Comparison of ENCODE assay signal across 8 cellular contexts in the genomic region with DNA sequence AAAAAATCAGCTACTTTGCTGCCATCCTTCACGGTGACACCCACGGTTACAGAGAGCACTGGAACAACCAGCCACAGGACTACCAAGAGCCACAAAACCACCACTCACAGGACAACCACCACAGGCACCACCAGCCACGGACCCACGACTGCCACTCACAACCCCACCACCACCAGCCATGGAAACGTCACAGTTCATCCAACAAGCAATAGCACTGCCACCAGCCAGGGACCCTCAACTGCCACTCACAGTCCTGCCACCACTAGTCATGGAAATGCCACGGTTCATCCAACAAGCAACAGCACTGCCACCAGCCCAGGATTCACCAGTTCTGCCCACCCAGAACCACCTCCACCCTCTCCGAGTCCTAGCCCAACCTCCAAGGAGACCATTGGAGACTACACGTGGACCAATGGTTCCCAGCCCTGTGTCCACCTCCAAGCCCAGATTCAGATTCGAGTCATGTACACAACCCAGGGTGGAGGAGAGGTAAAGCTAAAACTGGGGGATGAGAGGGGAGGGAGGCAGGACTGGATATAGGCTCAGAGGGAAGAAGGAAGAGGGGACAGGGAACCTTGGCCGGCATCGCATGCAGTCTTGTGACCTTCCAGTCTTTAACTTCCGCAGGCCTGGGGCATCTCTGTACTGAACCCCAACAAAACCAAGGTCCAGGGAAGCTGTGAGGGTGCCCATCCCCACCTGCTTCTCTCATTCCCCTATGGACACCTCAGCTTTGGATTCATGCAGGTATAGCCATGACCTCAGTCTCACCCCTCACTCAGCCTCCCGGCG. TPM values are rescaled to one million over a fixed set of nuclear protein-coding genes. Genes with fewer than 3 reads are reported as not detected.
DNase-seq lines count a peak whose midpoint lies in the region; ATAC-seq and TF ChIP-seq lines count a peak whose summit lies in the region.

No MANE protein-coding gene starts in this region.

- H3K27ac Mint-ChIP-seq in mesothelial cell of epicardium: peak overlapping the region; percentile 93

- H3K27me3 Mint-ChIP-seq in mesothelial cell of epicardium (ENCODE audit: low read depth): no peaks in the 10 kb centered on the region

- H3K27ac ChIP-seq in adipose tissue (ENCODE audit: low read depth, low read length): peak overlapping the region; percentile 38

- peaks cover 44% of the 10 kb centered on the region for H3K4me1 Mint-ChIP-seq in mesothelial cell of epicardium

- peaks cover 39% of the 10 kb centered on the region for H3K36me3 Mint-ChIP-seq in mesothelial cell of epicardium

- H3K4me3 Mint-ChIP-seq in mesothelial cell of epicardium: no peak overlapping the region

- no peak for TF ChIP-seq CTCF in mesothelial cell of epicardium (IDR thresholded peaks at IDR 0.05; ENCODE audit: unreplicated experiment)

- peak; percentile 44 for DNase-seq in stimulated activated CD4-positive, alpha-beta T cell treated with anti-CD3 and anti-CD28 coated beads, Interleukin-4, amount 100 ng/mL, for 1 hour
- no peak for DNase-seq in stimulated activated CD4-positive, alpha-beta T cell treated with anti-CD3 and anti-CD28 coated beads, Interleukin-2, amount 100 ng/mL, for 48 hours
- DNase-seq in mesothelial cell of epicardium (ENCODE audit: low spot score in 2 of 2, unreplicated experiment in 2 of 2): no peak
- DNase-seq in HK-2 (ENCODE audit: unreplicated experiment): no peak
- no peak for DNase-seq in glomerular visceral epithelial cell (ENCODE audit: extremely low spot score)
- no peak for DNase-seq in NCI-H187 (lab: John Stamatoyannopoulos, UW)

- H3K9me3 Mint-ChIP-seq in mesothelial cell of epicardium: no peaks in the 10 kb centered on the region

- 62 to 78% (median 65%) methylated on average over 14 of the region's 14 CpGs for WGBS in adipose tissue, 3 donors

- no peak for ATAC-seq in HG03135 (IDR thresholded peaks at IDR 0.05; ENCODE audit: unreplicated experiment)

RNA-seq across cellular contexts. Expression of a gene that starts 0.6 kb away (rescaled TPM):
- polyA plus RNA-seq in adipose tissue: 100 to 1,000 TPM in 1 of 3 donors, 10 to 100 TPM in 2; 19.4 to 111 (median 99.0) TPM
- 0.44 to 0.86 TPM (median 0.78 TPM) in 3 replicates for total RNA-seq in mesothelial cell of epicardium

RNA-seq across cellular contexts. Expression of a gene that starts 3.6 kb away (rescaled TPM):
- polyA plus RNA-seq in adipose tissue: 10 to 100 TPM; 31.7 to 72.2 (median 50.2) TPM
- total RNA-seq in mesothelial cell of epicardium: 44.8 to 45.5 TPM (median 45.5 TPM) in 3 replicates

RNA-seq across cellular contexts. Expression of a gene that starts 9.9 kb away (rescaled TPM):
- 1 to 10 TPM in 1 of 3 donors, under 1 TPM in 2; 0.21 to 2.7 (median 0.46) TPM for polyA plus RNA-seq in adipose tissue
- 2.0 to 2.3 TPM (median 2.1 TPM) in 3 replicates for total RNA-seq in mesothelial cell of epicardium

RNA-seq across cellular contexts. Expression of a gene that starts 18.3 kb away (rescaled TPM):
- polyA plus RNA-seq in adipose tissue: 10 to 100 TPM; 25.1 to 52.1 (median 43.0) TPM
- 50.3 to 55.9 TPM (median 51.5 TPM) in 3 replicates for total RNA-seq in mesothelial cell of epicardium

RNA-seq across cellular contexts. Expression of a gene that starts 21.5 kb away (rescaled TPM):
- 10 to 100 TPM; 19.3 to 42.6 (median 26.5) TPM for polyA plus RNA-seq in adipose tissue
- total RNA-seq in mesothelial cell of epicardium: 4.3 to 6.1 TPM (median 5.2 TPM) in 3 replicates
